Comparison of ENCODE assay signal across 23 cellular contexts in genomic region chr1:244664353-244664752, GRCh38.
"Had no signal": no experiment of that assay in that cellular context is flagged by ENCODE, and none has a peak within 500 bp of the region (broad histone marks: within the 10 kb centered on the region; RNA-seq: fewer than 3 reads in every experiment).

No MANE protein-coding gene starts in this region.

- DNase-seq: activated CD4-positive, alpha-beta T cell treated with anti-CD3 and anti-CD28 coated beads for 48 hours; activated CD4-positive, alpha-beta T cell treated with anti-CD3 and anti-CD28 coated beads, Interleukin-2, amount 50 U/mL, for 48 hours; activated CD8-positive, alpha-beta memory T cell treated with anti-CD3 and anti-CD28 coated beads for 24 hours; activated effector memory CD4-positive, alpha-beta T cell treated with Interleukin-2 at 50 U/mL for 16 hours; activated naive CD4-positive, alpha-beta T cell treated with anti-CD3 and anti-CD28 coated beads for 36 hours; activated naive CD8-positive, alpha-beta T cell treated with anti-CD3 and anti-CD28 coated beads for 36 hours; adrenal gland; caudate nucleus; endodermal cell; foreskin keratinocyte; left ventricle myocardium inferior; mucosa of descending colon; spleen; stimulated activated CD4-positive, alpha-beta T cell treated with anti-CD3 and anti-CD28 coated beads, Interleukin-2, amount 100 ng/mL, for 48 hours; stimulated activated naive CD4-positive, alpha-beta T cell treated with Interleukin-2 at 50 U/mL for 16 hours; T-helper 9 cell; transverse colon had no signal

- H3K9me3 ChIP-seq: adrenal gland, ascending aorta, mucosa of descending colon, right atrium auricular region, transverse colon had no signal

- H3K4me1 ChIP-seq: foreskin keratinocyte had no signal

- H3K27ac ChIP-seq: adrenal gland, ascending aorta, foreskin keratinocyte, left ventricle myocardium inferior, right atrium auricular region, spleen, transverse colon had no signal

- H3K27me3 ChIP-seq: adrenal gland, ascending aorta, foreskin keratinocyte, right atrium auricular region, spleen, transverse colon had no signal

- H3K36me3 ChIP-seq: adrenal gland, ascending aorta, right atrium auricular region had no signal

- H3K4me3 ChIP-seq: adrenal gland, ascending aorta, left ventricle myocardium inferior, lung, mucosa of descending colon, right atrium auricular region, spleen, transverse colon had no signal

- ATAC-seq: activated CD4-positive, CD25-positive, alpha-beta regulatory T cell treated with anti-CD3 and anti-CD28 coated beads, Interleukin-2, amount 50 U/mL, for 24 hours; esophagus mucosa; foreskin keratinocyte; mucosa of descending colon; natural killer cell treated with Interleukin-12 subunit alpha and Interleukin-12 subunit beta and Interleukin-15 and Interleukin-18, amount 100 ng/mL, for 72 hours had no signal
